Comparison of ENCODE assay signal across 10 cellular contexts in the genomic region with DNA sequence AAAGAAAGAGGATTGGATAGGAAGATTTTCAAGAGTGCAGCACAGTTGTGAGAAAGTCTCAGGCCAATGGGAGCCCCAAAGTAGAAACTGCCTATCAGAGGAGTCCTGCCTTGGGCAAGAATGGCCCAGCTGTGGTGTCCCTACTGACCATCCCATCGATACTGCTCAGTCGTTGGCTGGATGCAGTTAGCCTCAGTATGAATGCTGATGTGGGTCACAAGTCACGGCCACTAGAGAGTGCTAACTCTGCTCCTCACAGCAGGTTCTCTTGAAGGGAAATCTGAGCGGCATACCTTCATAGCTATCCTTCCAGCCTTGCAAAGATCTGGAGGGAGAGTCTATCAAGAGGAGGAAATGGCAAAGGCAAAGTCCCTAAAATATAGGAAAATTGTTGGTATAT. TPM values are rescaled to one million over a fixed set of nuclear protein-coding genes. Genes with fewer than 3 reads are reported as not detected.
DNase-seq lines count a peak whose midpoint lies in the region; ATAC-seq and TF ChIP-seq lines count a peak whose summit lies in the region.
"Had no signal": no experiment of that assay in that cellular context is flagged by ENCODE, and none has a peak within 500 bp of the region (broad histone marks: within the 10 kb centered on the region; RNA-seq: fewer than 3 reads in every experiment).

No MANE protein-coding gene starts in this region.

- no peaks in the 10 kb centered on the region for H3K4me1 Mint-ChIP-seq in mesothelial cell of epicardium
- H3K4me1 Mint-ChIP-seq: activated naive CD8-positive, alpha-beta T cell treated with anti-CD3 and anti-CD28 coated beads, Interleukin-2, amount 10 ng/mL, durations not matched to agents 7 days and 5 days had no signal

- no peak overlapping the region for H3K27ac Mint-ChIP-seq in mesothelial cell of epicardium
- H3K27ac Mint-ChIP-seq: activated naive CD8-positive, alpha-beta T cell treated with anti-CD3 and anti-CD28 coated beads, Interleukin-2, amount 10 ng/mL, durations not matched to agents 7 days and 5 days had no signal

- DNase-seq in GM10266 (ENCODE audit: extremely low spot score) (no peak), cardiac fibroblast (ENCODE audit: low read depth in 2 of 2) (peak; percentile 18 to 21), myocyte (ENCODE audit: low read depth) (peak; percentile 6), middle frontal gyrus (ENCODE audit: extremely low spot score, low spot score) (no peak), mesothelial cell of epicardium (ENCODE audit: low spot score in 2 of 2, unreplicated experiment in 2 of 2) (no peak)
- no peak for DNase-seq in activated effector memory CD4-positive, alpha-beta T cell treated with anti-CD3 and anti-CD28 coated beads, Interleukin-2, amount 50 U/mL, for 16 hours
- DNase-seq: activated naive CD8-positive, alpha-beta T cell treated with anti-CD3 and anti-CD28 coated beads, Interleukin-2, amount 10 ng/mL, durations not matched to agents 7 days and 5 days; SJCRH30 had no signal

- no peak overlapping the region for H3K4me3 Mint-ChIP-seq in mesothelial cell of epicardium
- H3K4me3 Mint-ChIP-seq: activated naive CD8-positive, alpha-beta T cell treated with anti-CD3 and anti-CD28 coated beads, Interleukin-2, amount 10 ng/mL, durations not matched to agents 7 days and 5 days had no signal

- TF ChIP-seq CTCF in GM10266 (IDR thresholded peaks at IDR 0.05; ENCODE audit: control insufficient read depth, insufficient read depth, low read depth, missing control alignments) = peak; percentile 31
- peak; percentile 20 for TF ChIP-seq CTCF in cardiac fibroblast (IDR thresholded peaks at IDR 0.05; ENCODE audit: low read depth, low read length)
- no peak for TF ChIP-seq CTCF in mesothelial cell of epicardium (IDR thresholded peaks at IDR 0.05; ENCODE audit: unreplicated experiment)

- ATAC-seq in HG02759 (IDR thresholded peaks at IDR 0.05; ENCODE audit: unreplicated experiment) = peak; percentile 76
- no peak for ATAC-seq in GM19324 (IDR thresholded peaks at IDR 0.05; ENCODE audit: low FRiP score, unreplicated experiment)

- no peak overlapping the region for H3K4me3 ChIP-seq in cardiac fibroblast (replicated peaks in 1 of 2; ENCODE audit: low read depth in 2 of 2, low read length in 2 of 2)
- H3K4me3 ChIP-seq: SJCRH30 had no signal

- H3K27me3 Mint-ChIP-seq in mesothelial cell of epicardium (ENCODE audit: low read depth) = peaks cover 2% of the 10 kb centered on the region

- H3K36me3 Mint-ChIP-seq in mesothelial cell of epicardium = no peaks in the 10 kb centered on the region
- H3K36me3 Mint-ChIP-seq: activated naive CD8-positive, alpha-beta T cell treated with anti-CD3 and anti-CD28 coated beads, Interleukin-2, amount 10 ng/mL, durations not matched to agents 7 days and 5 days had no signal

- H3K9me3 Mint-ChIP-seq in mesothelial cell of epicardium = no peaks in the 10 kb centered on the region
- H3K9me3 Mint-ChIP-seq: activated naive CD8-positive, alpha-beta T cell treated with anti-CD3 and anti-CD28 coated beads, Interleukin-2, amount 10 ng/mL, durations not matched to agents 7 days and 5 days had no signal

RNA-seq across cellular contexts. Expression of a gene that starts 11.6 kb away (rescaled TPM):
- total RNA-seq in myocyte (4.9 and 14.0 TPM in 2 replicates), mesothelial cell of epicardium (32.9 to 35.5 TPM (median 34.2 TPM) in 3 replicates)
- 17.2 TPM for polyA plus RNA-seq in myocyte (2012)

RNA-seq across cellular contexts. Expression of a gene that starts 53.4 kb away (rescaled TPM):
- 3.7 and 4.9 TPM in 2 replicates for total RNA-seq in myocyte
- 2.7 TPM for polyA plus RNA-seq in myocyte (2012)
- 5.0 to 5.2 TPM (median 5.1 TPM) in 3 replicates for total RNA-seq in mesothelial cell of epicardium

RNA-seq across cellular contexts. Expression of a gene that starts 53.5 kb away (rescaled TPM):
- 2.3 and 5.3 TPM in 2 replicates for total RNA-seq in myocyte
- 0.69 TPM for polyA plus RNA-seq in myocyte (2012)
- total RNA-seq in mesothelial cell of epicardium = 1.6 to 2.1 TPM (median 1.7 TPM) in 3 replicates

Comparison
In these comparisons a context has a peak if more than half of its experiments do, and no peak if none do; other contexts are left out.
1. DNase-seq: peak in cardiac fibroblast (2 of 2) and myocyte (single experiment); none in GM10266 (single experiment), activated effector memory CD4-positive, alpha-beta T cell treated with anti-CD3 and anti-CD28 coated beads, Interleukin-2, amount 50 U/mL, for 16 hours (single experiment), middle frontal gyrus (single experiment) and mesothelial cell of epicardium (0 of 2).